ENCODE assay signal across 19 cellular contexts in the genomic region with DNA sequence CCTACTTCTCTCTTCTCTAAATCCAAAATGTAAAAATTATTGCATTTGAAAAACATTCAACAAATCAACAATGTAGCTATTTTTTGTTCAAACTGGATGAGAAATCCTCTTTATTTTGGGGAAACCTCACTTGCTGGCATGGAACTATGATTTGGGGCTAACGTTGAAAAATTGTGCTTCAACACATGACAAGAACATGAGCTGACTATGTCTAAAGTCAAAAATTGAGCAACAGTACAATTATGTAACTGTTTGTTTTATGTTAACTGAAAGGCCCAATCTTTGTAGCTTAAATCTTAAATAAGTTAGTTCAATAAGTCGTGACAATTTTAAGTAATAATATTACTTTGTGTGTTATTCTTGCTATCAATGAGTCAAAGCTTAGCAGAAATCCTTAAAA.
"Had no signal": no experiment of that assay in that cellular context is flagged by ENCODE, and none has a peak within 500 bp of the region (broad histone marks: within the 10 kb centered on the region; RNA-seq: fewer than 3 reads in every experiment).

No MANE protein-coding gene starts in this region.

- H3K36me3 ChIP-seq: brain microvascular endothelial cell, prostate gland, stomach, tibial artery, uterus had no signal

- H3K4me3 ChIP-seq: prostate gland, stomach, tibial artery, uterus had no signal

- DNase-seq: activated CD4-positive, alpha-beta T cell treated with anti-CD3 and anti-CD28 coated beads, Interleukin-2, amount 10 ng/mL, durations not matched to agents 7 days and 5 days; activated CD4-positive, CD25-positive, alpha-beta regulatory T cell; activated naive CD4-positive, alpha-beta T cell; activated naive CD8-positive, alpha-beta T cell treated with anti-CD3 and anti-CD28 coated beads, Interleukin-2, amount 10 ng/mL, durations not matched to agents 7 days and 5 days; anterior cingulate cortex; brain microvascular endothelial cell; dermis blood vessel endothelial cell; endodermal cell; erythroblast; foreskin keratinocyte; immature natural killer cell; mesendoderm; right cardiac atrium; stimulated activated CD4-positive, alpha-beta T cell treated with anti-CD3 and anti-CD28 coated beads, Interleukin-1b, Interleukin-23, amount 100 ng/mL, for 48 hours; stomach; tibial artery; uterus had no signal

- H3K27ac ChIP-seq: brain microvascular endothelial cell, foreskin keratinocyte, prostate gland, stomach, tibial artery, uterus had no signal

- H3K27me3 ChIP-seq: brain microvascular endothelial cell, foreskin keratinocyte, stomach, tibial artery, uterus had no signal

- H3K9me3 ChIP-seq: prostate gland, stomach, tibial artery, uterus had no signal

- ATAC-seq: natural killer cell treated with Interleukin-12 subunit alpha and Interleukin-12 subunit beta and Interleukin-15 and Interleukin-18, amount 100 ng/mL, for 72 hours had no signal

- H3K4me1 ChIP-seq: prostate gland, uterus had no signal
